1 cellular context compared by ENCODE assay signal in genomic region chr4:31069151-31069550, GRCh38.
TF ChIP-seq lines count a peak whose summit lies in the region.

No MANE protein-coding gene starts in this region.

TF ChIP-seq in endothelial cell of umbilical vein, 7 proteins besides CTCF, POLR2A, EP300 and RAD21 (continued from another document):
- no peak for TF ChIP-seq MYC (IDR thresholded peaks at IDR 0.05; ENCODE audit: low read depth, low read length)
